In the genomic region with DNA sequence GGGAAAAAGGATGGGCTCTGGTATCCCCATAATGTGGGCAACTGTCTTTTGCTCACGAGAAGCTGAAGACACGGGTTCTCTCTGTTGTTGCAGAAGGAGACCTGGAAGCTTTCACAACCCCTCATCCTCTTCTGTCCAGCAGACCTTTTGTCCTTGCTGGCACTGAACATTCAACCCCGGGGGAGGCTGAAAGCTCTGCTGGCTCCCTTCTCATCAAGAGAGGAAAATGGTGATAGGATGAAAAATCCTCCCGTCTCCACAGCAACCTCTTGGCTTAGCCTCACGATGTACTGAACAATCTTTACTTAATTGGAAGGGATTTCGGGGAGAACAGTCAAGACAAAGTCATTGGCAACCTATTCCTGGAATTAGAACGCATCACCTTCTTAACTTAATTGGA, we compare ENCODE assay signal across 14 cellular contexts. TPM values are rescaled to one million over a fixed set of nuclear protein-coding genes. Genes with fewer than 3 reads are reported as not detected.
DNase-seq lines count a peak whose midpoint lies in the region; ATAC-seq and TF ChIP-seq lines count a peak whose summit lies in the region.
"Had no signal": no experiment of that assay in that cellular context is flagged by ENCODE, and none has a peak within 500 bp of the region (broad histone marks: within the 10 kb centered on the region; RNA-seq: fewer than 3 reads in every experiment).

No MANE protein-coding gene starts in this region.

- peak overlapping the region; percentile 67 to 95 (median 87) for H3K27ac ChIP-seq in esophagus squamous epithelium
- H3K27ac ChIP-seq in muscle layer of duodenum (ENCODE audit: low read length) = peak overlapping the region; percentile 95
- peak overlapping the region in 1 of 2 donors; percentile 69 for H3K27ac ChIP-seq in testis
- H3K27ac ChIP-seq: C4-2B had no signal

- no peak overlapping the region for H3K4me3 Mint-ChIP-seq in activated T-helper 17 cell treated with anti-CD3 and anti-CD28 coated beads, Interleukin-2, amount 50 U/mL, for 72 hours
- no peak overlapping the region for H3K4me3 Mint-ChIP-seq in stimulated activated memory B cell treated with anti-CD40 and anti-IgM and Interleukin-4, amounts not matched to agents 10 μg/mL and 1 μg/mL and 100 μg/mL, for 72 hours
- H3K4me3 Mint-ChIP-seq: activated T-cell treated with anti-CD3 and anti-CD28 coated beads, Interleukin-2, amount 50 U/mL, for 4 hours had no signal

- peaks cover 0 to 48% (median 6%) of the 10 kb centered on the region in 3 donors for H3K36me3 ChIP-seq in esophagus squamous epithelium
- peaks cover 0 to 6% of the 10 kb centered on the region in 2 donors for H3K36me3 ChIP-seq in muscle layer of duodenum (ENCODE audit: control insufficient read depth in 1 of 2, insufficient read depth in 2 of 2, low read length in 2 of 2)
- no peaks in the 10 kb centered on the region for H3K36me3 ChIP-seq in testis (ENCODE audit: low read depth, missing control alignments)
- H3K36me3 ChIP-seq: HAP-1 had no signal

- H3K4me1 ChIP-seq in esophagus squamous epithelium (peaks cover 38 to 79% (median 56%) of the 10 kb centered on the region in 3 donors), muscle layer of duodenum (ENCODE audit: control insufficient read depth in 1 of 2, insufficient read depth in 2 of 2, low read length in 2 of 2) (peaks cover 25 to 44% of the 10 kb centered on the region in 2 donors), testis (peaks cover 34% of the 10 kb centered on the region)
- H3K4me1 ChIP-seq: HAP-1 had no signal

- intact Hi-C loops in esophagus squamous epithelium (cut with DNase I) = no loop called here
- intact Hi-C loops in testis (cut with DNase I; ENCODE audit: low total_unique reads) = no loop called here

- H3K9me3 ChIP-seq in esophagus squamous epithelium = no peaks in the 10 kb centered on the region
- no peaks in the 10 kb centered on the region for H3K9me3 ChIP-seq in muscle layer of duodenum (ENCODE audit: control insufficient read depth in 1 of 2, low read length in 2 of 2)
- H3K9me3 ChIP-seq in testis = no peaks in the 10 kb centered on the region
- H3K9me3 ChIP-seq: HAP-1 had no signal

- H3K36me3 Mint-ChIP-seq in activated T-helper 17 cell treated with anti-CD3 and anti-CD28 coated beads, Interleukin-2, amount 50 U/mL, for 72 hours (ENCODE audit: low read depth) = peaks cover 90% of the 10 kb centered on the region
- peaks cover 32% of the 10 kb centered on the region for H3K36me3 Mint-ChIP-seq in stimulated activated memory B cell treated with anti-CD40 and anti-IgM and Interleukin-4, amounts not matched to agents 10 μg/mL and 1 μg/mL and 100 μg/mL, for 72 hours

- no peaks in the 10 kb centered on the region for H3K9me3 Mint-ChIP-seq in activated T-helper 17 cell treated with anti-CD3 and anti-CD28 coated beads, Interleukin-2, amount 50 U/mL, for 72 hours
- H3K9me3 Mint-ChIP-seq in stimulated activated memory B cell treated with anti-CD40 and anti-IgM and Interleukin-4, amounts not matched to agents 10 μg/mL and 1 μg/mL and 100 μg/mL, for 72 hours = no peaks in the 10 kb centered on the region
- H3K9me3 Mint-ChIP-seq: activated T-cell treated with anti-CD3 and anti-CD28 coated beads, Interleukin-2, amount 50 U/mL, for 4 hours had no signal

- TF ChIP-seq POLR2A in esophagus squamous epithelium (IDR thresholded peaks at IDR 0.05) (no peak), testis (IDR thresholded peaks at IDR 0.05) (no peak)

- peak overlapping the region; percentile 30 for H3K27ac Mint-ChIP-seq in activated T-helper 17 cell treated with anti-CD3 and anti-CD28 coated beads, Interleukin-2, amount 50 U/mL, for 72 hours
- H3K27ac Mint-ChIP-seq in stimulated activated memory B cell treated with anti-CD40 and anti-IgM and Interleukin-4, amounts not matched to agents 10 μg/mL and 1 μg/mL and 100 μg/mL, for 72 hours = no peak overlapping the region

- 53 to 68% methylated on average over 6 to 7 of the region's 7 CpGs for WGBS in esophagus squamous epithelium, 2 donors
- 51 to 68% methylated on average over 7 of the region's 7 CpGs for WGBS in testis, 2 donors

- H3K27me3 ChIP-seq in esophagus squamous epithelium (no peaks in the 10 kb centered on the region), muscle layer of duodenum (ENCODE audit: low read depth, low read length) (no peaks in the 10 kb centered on the region), testis (no peaks in the 10 kb centered on the region)

- peaks cover 39% of the 10 kb centered on the region for H3K4me1 Mint-ChIP-seq in activated T-helper 17 cell treated with anti-CD3 and anti-CD28 coated beads, Interleukin-2, amount 50 U/mL, for 72 hours
- peaks cover 34% of the 10 kb centered on the region for H3K4me1 Mint-ChIP-seq in stimulated activated memory B cell treated with anti-CD40 and anti-IgM and Interleukin-4, amounts not matched to agents 10 μg/mL and 1 μg/mL and 100 μg/mL, for 72 hours

- TF ChIP-seq CTCF in esophagus squamous epithelium (IDR thresholded peaks at IDR 0.05) (no peak), testis (IDR thresholded peaks at IDR 0.05) (no peak)

- DNase-seq in esophagus squamous epithelium (lab: John Stamatoyannopoulos, UW) = no peak
- DNase-seq in testis = peak; percentile 61
- no peak for DNase-seq in NCI-H1694 (lab: John Stamatoyannopoulos, UW)
- DNase-seq in NCI-H2081 treated with DMSO at 0.1 percent for 48 hours (lab: John Stamatoyannopoulos, UW) = no peak
- DNase-seq: activated CD4-positive, alpha-beta T cell treated with anti-CD3 and anti-CD28 coated beads for 48 hours; activated T-cell treated with anti-CD3 and anti-CD28 coated beads, Interleukin-2, amount 50 U/mL, for 4 hours; stimulated activated naive CD8-positive, alpha-beta T cell treated with anti-CD3 and anti-CD28 coated beads, Interleukin-15, Interleukin-2, amounts not matched to agents 100 U/mL and 50 U/mL, for 24 hours had no signal

- ATAC-seq in activated T-helper 17 cell treated with anti-CD3 and anti-CD28 coated beads, Interleukin-2, amount 50 U/mL, for 72 hours (replicated peaks) = no peak
- ATAC-seq in stimulated activated memory B cell treated with anti-CD40 and anti-IgM and Interleukin-4, amounts not matched to agents 10 μg/mL and 1 μg/mL and 100 μg/mL, for 72 hours = no peak
- no peak for ATAC-seq in HG03045 (IDR thresholded peaks at IDR 0.05; ENCODE audit: unreplicated experiment)
- ATAC-seq: activated T-cell treated with anti-CD3 and anti-CD28 coated beads, Interleukin-2, amount 50 U/mL, for 4 hours; stimulated activated naive CD8-positive, alpha-beta T cell treated with anti-CD3 and anti-CD28 coated beads, Interleukin-15, Interleukin-2, amounts not matched to agents 100 U/mL and 50 U/mL, for 24 hours had no signal

- H3K4me3 ChIP-seq in esophagus squamous epithelium (no peak overlapping the region), muscle layer of duodenum (ENCODE audit: low read depth in 1 of 2, low read length in 2 of 2) (peak overlapping the region in 1 of 2 donors; percentile 8), testis (no peak overlapping the region)
- H3K4me3 ChIP-seq: HAP-1, lung had no signal

- no peaks in the 10 kb centered on the region for H3K27me3 Mint-ChIP-seq in activated T-helper 17 cell treated with anti-CD3 and anti-CD28 coated beads, Interleukin-2, amount 50 U/mL, for 72 hours
- H3K27me3 Mint-ChIP-seq in stimulated activated memory B cell treated with anti-CD40 and anti-IgM and Interleukin-4, amounts not matched to agents 10 μg/mL and 1 μg/mL and 100 μg/mL, for 72 hours = no peaks in the 10 kb centered on the region

RNA-seq across cellular contexts. Expression of gene ELK3, which starts 39.0 kb away (rescaled TPM):
- 10 to 100 TPM; 31.3 to 39.2 TPM for total RNA-seq in activated T-helper 17 cell treated with anti-CD3 and anti-CD28 coated beads, Interleukin-2, amount 50 U/mL, for 72 hours
- total RNA-seq in esophagus squamous epithelium = 10 to 100 TPM; 24.8 to 44.0 (median 34.8) TPM
- total RNA-seq in testis = 10 to 100 TPM; 11.3 to 15.4 TPM
- polyA plus RNA-seq in testis (ENCODE audit: insufficient read depth, low read depth, low replicate concordance) = 17.1 TPM
